In the genomic region with DNA sequence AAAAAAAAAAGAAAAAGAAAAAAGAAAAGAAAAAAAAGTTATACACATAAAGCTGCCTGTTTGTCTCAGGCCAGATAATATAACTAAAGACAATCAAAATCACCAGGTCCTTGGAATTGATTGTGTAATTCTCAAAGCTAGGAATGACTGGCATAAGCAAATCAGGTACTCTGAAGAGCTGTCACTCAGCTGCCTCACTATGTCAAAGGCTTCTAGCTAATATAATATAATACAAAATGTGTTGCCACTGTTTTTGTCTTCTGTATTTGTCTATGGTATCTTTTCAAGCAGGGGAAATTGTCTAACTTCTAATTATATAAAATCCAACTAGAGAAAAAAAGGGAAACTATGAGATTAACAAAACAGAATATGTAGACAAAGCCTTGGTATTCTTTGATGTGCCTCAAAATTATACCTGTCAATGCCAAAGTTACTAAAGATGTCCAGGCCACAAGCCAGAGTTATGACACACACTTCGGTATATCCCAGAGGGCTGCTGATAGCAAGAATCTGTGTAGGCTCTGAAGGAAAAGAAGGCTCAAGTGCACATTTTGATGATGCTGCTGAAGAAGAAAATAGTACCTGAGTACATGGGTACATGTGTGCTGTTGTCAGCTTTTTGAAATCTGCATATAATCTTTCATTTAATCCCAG, we compare ENCODE assay signal across 2 cellular contexts.
A peak's percentile ranks its signal among the peaks of the same experiment; 100 is the strongest.
TF ChIP-seq lines count a peak whose summit lies in the region.

No MANE protein-coding gene starts in this region.

TF ChIP-seq in IMR-90, 13 proteins besides CTCF, POLR2A, EP300 and RAD21 (continued from another document):
- TF ChIP-seq, protein P1, sequence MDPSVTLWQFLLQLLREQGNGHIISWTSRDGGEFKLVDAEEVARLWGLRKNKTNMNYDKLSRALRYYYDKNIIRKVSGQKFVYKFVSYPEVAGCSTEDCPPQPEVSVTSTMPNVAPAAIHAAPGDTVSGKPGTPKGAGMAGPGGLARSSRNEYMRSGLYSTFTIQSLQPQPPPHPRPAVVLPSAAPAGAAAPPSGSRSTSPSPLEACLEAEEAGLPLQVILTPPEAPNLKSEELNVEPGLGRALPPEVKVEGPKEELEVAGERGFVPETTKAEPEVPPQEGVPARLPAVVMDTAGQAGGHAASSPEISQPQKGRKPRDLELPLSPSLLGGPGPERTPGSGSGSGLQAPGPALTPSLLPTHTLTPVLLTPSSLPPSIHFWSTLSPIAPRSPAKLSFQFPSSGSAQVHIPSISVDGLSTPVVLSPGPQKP (IDR thresholded peaks at IDR 0.05; ENCODE audit: borderline replicate concordance, low read depth, low read length): no peak
- no peak for TF ChIP-seq SMC3 (IDR thresholded peaks at IDR 0.05; ENCODE audit: low read depth, low read length)
- no peak for TF ChIP-seq RCOR1 (IDR thresholded peaks at IDR 0.05; ENCODE audit: insufficient replicate concordance, low read length)

TF ChIP-seq in SK-N-SH treated with all-trans-retinoic acid at 6 μM for 48 hours, 23 proteins besides CTCF, POLR2A, EP300 and RAD21 (continued from another document):
- TF ChIP-seq, protein P2, sequence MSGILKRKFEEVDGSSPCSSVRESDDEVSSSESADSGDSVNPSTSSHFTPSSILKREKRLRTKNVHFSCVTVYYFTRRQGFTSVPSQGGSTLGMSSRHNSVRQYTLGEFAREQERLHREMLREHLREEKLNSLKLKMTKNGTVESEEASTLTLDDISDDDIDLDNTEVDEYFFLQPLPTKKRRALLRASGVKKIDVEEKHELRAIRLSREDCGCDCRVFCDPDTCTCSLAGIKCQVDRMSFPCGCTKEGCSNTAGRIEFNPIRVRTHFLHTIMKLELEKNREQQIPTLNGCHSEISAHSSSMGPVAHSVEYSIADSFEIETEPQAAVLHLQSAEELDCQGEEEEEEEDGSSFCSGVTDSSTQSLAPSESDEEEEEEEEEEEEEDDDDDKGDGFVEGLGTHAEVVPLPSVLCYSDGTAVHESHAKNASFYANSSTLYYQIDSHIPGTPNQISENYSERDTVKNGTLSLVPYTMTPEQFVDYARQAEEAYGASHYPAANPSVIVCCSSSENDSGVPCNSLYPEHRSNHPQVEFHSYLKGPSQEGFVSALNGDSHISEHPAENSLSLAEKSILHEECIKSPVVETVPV (CRISPR knock-in tag; IDR thresholded peaks at IDR 0.05): no peak
- 0 out of 2 replicates have a peak, but pooled peaks have one; percentile 10 for TF ChIP-seq ISL1 (CRISPR knock-in tag; IDR thresholded peaks at IDR 0.05)
- TF ChIP-seq, protein P3, sequence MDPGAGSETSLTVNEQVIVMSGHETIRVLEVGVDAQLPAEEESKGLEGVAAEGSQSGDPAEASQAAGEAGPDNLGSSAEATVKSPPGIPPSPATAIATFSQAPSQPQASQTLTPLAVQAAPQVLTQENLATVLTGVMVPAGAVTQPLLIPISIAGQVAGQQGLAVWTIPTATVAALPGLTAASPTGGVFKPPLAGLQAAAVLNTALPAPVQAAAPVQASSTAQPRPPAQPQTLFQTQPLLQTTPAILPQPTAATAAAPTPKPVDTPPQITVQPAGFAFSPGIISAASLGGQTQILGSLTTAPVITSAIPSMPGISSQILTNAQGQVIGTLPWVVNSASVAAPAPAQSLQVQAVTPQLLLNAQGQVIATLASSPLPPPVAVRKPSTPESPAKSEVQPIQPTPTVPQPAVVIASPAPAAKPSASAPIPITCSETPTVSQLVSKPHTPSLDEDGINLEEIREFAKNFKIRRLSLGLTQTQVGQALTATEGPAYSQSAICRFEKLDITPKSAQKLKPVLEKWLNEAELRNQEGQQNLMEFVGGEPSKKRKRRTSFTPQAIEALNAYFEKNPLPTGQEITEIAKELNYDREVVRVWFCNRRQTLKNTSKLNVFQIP (CRISPR knock-in tag; IDR thresholded peaks at IDR 0.05; ENCODE audit: borderline replicate concordance, low read depth): no peak
